13 cellular contexts compared by ENCODE assay signal in genomic region chr6:51678905-51679620, GRCh38.
DNase-seq lines count a peak whose midpoint lies in the region; ATAC-seq and TF ChIP-seq lines count a peak whose summit lies in the region.
"Had no signal": no experiment of that assay in that cellular context is flagged by ENCODE, and none has a peak within 500 bp of the region (broad histone marks: within the 10 kb centered on the region; RNA-seq: fewer than 3 reads in every experiment).

No MANE protein-coding gene starts in this region.

- in situ Hi-C loops in HAP-1 (cut with MboI; ENCODE audit: low sequenced_read_pairs): no loop called here

- H3K4me3 ChIP-seq in GM12864 (ENCODE audit: low read depth, low read length) (no peak overlapping the region), epithelial cell of esophagus (ENCODE audit: low read length) (no peak overlapping the region), HAP-1 (no peak overlapping the region)
- H3K4me3 ChIP-seq: neural progenitor cell had no signal

- peak; percentile 61 for ATAC-seq in GM21390 (IDR thresholded peaks at IDR 0.05; ENCODE audit: unreplicated experiment)
- ATAC-seq in HG03354 (IDR thresholded peaks at IDR 0.05; ENCODE audit: poor library complexity, severe bottlenecking, unreplicated experiment): peak; percentile 72
- ATAC-seq in GM19023 (IDR thresholded peaks at IDR 0.05; ENCODE audit: unreplicated experiment): no peak

- DNase-seq in GM12864 (ENCODE audit: low read depth) (peak; percentile 5), epithelial cell of esophagus (ENCODE audit: low read depth) (peak; percentile 33), COLO829 (ENCODE audit: low spot score) (no peak), HAP-1 (ENCODE audit: low spot score in 2 of 2) (no peak), NCI-H2196 (lab: John Stamatoyannopoulos, UW; ENCODE audit: unreplicated experiment) (no peak)
- DNase-seq: activated CD4-positive, CD25-positive, alpha-beta regulatory T cell; amniotic stem cell; CD4-positive, alpha-beta memory T cell; foreskin fibroblast had no signal

- TF ChIP-seq CTCF in GM12864 (IDR thresholded peaks at IDR 0.05; ENCODE audit: low read depth, low read length, missing control alignments): no peak
- no peak for TF ChIP-seq CTCF in epithelial cell of esophagus (IDR thresholded peaks at IDR 0.05; ENCODE audit: insufficient read depth, low read depth, low read length, missing control alignments)

- no peaks in the 10 kb centered on the region for H3K27me3 ChIP-seq in HAP-1 (ENCODE audit: low read depth)
- H3K27me3 ChIP-seq: neural progenitor cell had no signal

- no peaks in the 10 kb centered on the region for H3K9me3 ChIP-seq in HAP-1

- H3K36me3 ChIP-seq in HAP-1 (replicated peaks): no peaks in the 10 kb centered on the region
- H3K36me3 ChIP-seq: neural progenitor cell had no signal

- no peaks in the 10 kb centered on the region for H3K4me1 ChIP-seq in HAP-1

Comparison
In these comparisons a context has a peak if more than half of its experiments do, and no peak if none do; other contexts are left out.
1. DNase-seq: peak in GM12864 (single experiment) and epithelial cell of esophagus (single experiment); none in COLO829 (single experiment), HAP-1 (0 of 2) and NCI-H2196 (single experiment).